23 cellular contexts compared by ENCODE assay signal in the genomic region with DNA sequence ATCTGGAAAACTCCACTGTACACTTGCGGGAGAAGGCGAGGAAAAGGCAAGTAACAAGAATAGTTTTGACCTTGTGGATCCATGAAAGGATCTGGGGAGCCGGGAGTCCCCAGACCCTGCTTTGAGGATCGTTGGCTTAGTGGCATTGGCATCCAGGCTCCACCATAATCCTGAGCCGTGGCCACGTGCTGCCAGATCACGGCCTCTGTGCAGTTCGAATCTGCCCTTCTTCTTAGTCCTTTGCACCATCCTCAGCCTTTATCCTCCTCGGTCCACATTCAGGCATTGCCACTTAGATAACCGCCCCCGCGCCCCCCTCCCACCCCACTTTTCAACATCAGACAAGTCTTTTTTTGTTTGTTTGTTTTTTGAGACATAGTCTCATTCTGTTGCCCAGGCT.
"Had no signal": no experiment of that assay in that cellular context is flagged by ENCODE, and none has a peak within 500 bp of the region (broad histone marks: within the 10 kb centered on the region; RNA-seq: fewer than 3 reads in every experiment).

No MANE protein-coding gene starts in this region.

- H3K27me3 Mint-ChIP-seq: activated B cell treated with CpG ODN at 0.5 μM for 24 hours; activated CD4-positive, alpha-beta T cell treated with anti-CD3 and anti-CD28 coated beads, Interleukin-2, amount 10 ng/mL, durations not matched to agents 24 days and 14 days; activated CD8-positive, alpha-beta memory T cell treated with anti-CD3 and anti-CD28 coated beads, Interleukin-2, amount 10 ng/mL, durations not matched to agents 7 days and 5 days; activated naive CD4-positive, alpha-beta T cell treated with anti-CD3 and anti-CD28 coated beads, Interleukin-2, amount 50 U/mL, for 24 hours; activated T-cell treated with anti-CD3 and anti-CD28 coated beads, Interleukin-2, amount 50 U/mL, for 24 hours; central memory CD8-positive, alpha-beta T cell; T-helper 17 cell had no signal

- H3K36me3 Mint-ChIP-seq: activated CD8-positive, alpha-beta memory T cell treated with anti-CD3 and anti-CD28 coated beads, Interleukin-2, amount 10 ng/mL, durations not matched to agents 7 days and 5 days had no signal

- H3K4me2 ChIP-seq: PC-9 had no signal

- H3K4me1 Mint-ChIP-seq: activated B cell treated with CpG ODN at 0.5 μM for 24 hours; activated CD4-positive, alpha-beta T cell treated with anti-CD3 and anti-CD28 coated beads, Interleukin-2, amount 10 ng/mL, durations not matched to agents 24 days and 14 days; activated CD8-positive, alpha-beta memory T cell treated with anti-CD3 and anti-CD28 coated beads, Interleukin-2, amount 10 ng/mL, durations not matched to agents 7 days and 5 days had no signal

- H3K9me3 ChIP-seq: breast epithelium had no signal

- H3K4me1 ChIP-seq: breast epithelium had no signal

- H3K4me3 Mint-ChIP-seq: activated B cell treated with CpG ODN at 0.5 μM for 24 hours; activated CD4-positive, alpha-beta T cell treated with anti-CD3 and anti-CD28 coated beads, Interleukin-2, amount 10 ng/mL, durations not matched to agents 24 days and 14 days; activated CD8-positive, alpha-beta memory T cell treated with anti-CD3 and anti-CD28 coated beads, Interleukin-2, amount 10 ng/mL, durations not matched to agents 7 days and 5 days; activated naive CD4-positive, alpha-beta T cell treated with anti-CD3 and anti-CD28 coated beads, Interleukin-2, amount 50 U/mL, for 24 hours; activated T-cell treated with anti-CD3 and anti-CD28 coated beads, Interleukin-2, amount 50 U/mL, for 24 hours; activated T-helper 1 cell treated with anti-CD3 and anti-CD28 coated beads, Interleukin-12 subunit alpha, Interleukin-12 subunit beta, Interleukin-2, Interleukin-4 antibody, amounts not matched to agents 30 ng/mL and 10 ng/mL and 1 ng/mL, durations not matched to agents 14 hours and 24 hours and 36 hours; central memory CD8-positive, alpha-beta T cell; T-helper 17 cell had no signal

- ATAC-seq: activated CD8-positive, alpha-beta memory T cell treated with anti-CD3 and anti-CD28 coated beads, Interleukin-2, amount 10 ng/mL, durations not matched to agents 7 days and 5 days; T-helper 17 cell had no signal

- DNase-seq: activated B cell treated with CpG ODN at 0.5 μM for 24 hours; activated CD4-positive, alpha-beta T cell treated with anti-CD3 and anti-CD28 coated beads for 1 hour; activated CD4-positive, alpha-beta T cell treated with anti-CD3 and anti-CD28 coated beads, Interleukin-2, amount 10 ng/mL, durations not matched to agents 24 days and 14 days; activated CD4-positive, alpha-beta T cell treated with anti-CD3 and anti-CD28 coated beads, Interleukin-2, amount 50 U/mL, for 48 hours; activated CD8-positive, alpha-beta memory T cell treated with anti-CD3 and anti-CD28 coated beads, Interleukin-2, amount 10 ng/mL, durations not matched to agents 7 days and 5 days; activated effector memory CD4-positive, alpha-beta T cell treated with Interleukin-2 at 50 U/mL for 16 hours; activated naive CD4-positive, alpha-beta T cell; activated T-cell treated with anti-CD3 and anti-CD28 coated beads, Interleukin-2, amount 50 U/mL, for 24 hours; MM.1S; NCI-H1105 treated with DMSO at 0.1 percent for 48 hours; NCI-H1436 treated with DMSO at 0.1 percent for 48 hours; NCI-H187; NCI-H2081; NCI-H446; NCI-H524; PC-9; SIG-M5; T-helper 17 cell; T-helper 9 cell had no signal

- H3K27ac ChIP-seq: breast epithelium, PC-9 had no signal

- H3K27me3 ChIP-seq: breast epithelium had no signal

- H3K9me3 Mint-ChIP-seq: activated B cell treated with CpG ODN at 0.5 μM for 24 hours; activated CD4-positive, alpha-beta T cell treated with anti-CD3 and anti-CD28 coated beads, Interleukin-2, amount 10 ng/mL, durations not matched to agents 24 days and 14 days; activated naive CD4-positive, alpha-beta T cell treated with anti-CD3 and anti-CD28 coated beads, Interleukin-2, amount 50 U/mL, for 24 hours; activated T-cell treated with anti-CD3 and anti-CD28 coated beads, Interleukin-2, amount 50 U/mL, for 24 hours; activated T-helper 1 cell treated with anti-CD3 and anti-CD28 coated beads, Interleukin-12 subunit alpha, Interleukin-12 subunit beta, Interleukin-2, Interleukin-4 antibody, amounts not matched to agents 30 ng/mL and 10 ng/mL and 1 ng/mL, durations not matched to agents 14 hours and 24 hours and 36 hours; central memory CD8-positive, alpha-beta T cell had no signal

- H2AFZ ChIP-seq: PC-9 had no signal

- H3K36me3 ChIP-seq: breast epithelium had no signal

- H3K27ac Mint-ChIP-seq: activated B cell treated with CpG ODN at 0.5 μM for 24 hours; activated CD4-positive, alpha-beta T cell treated with anti-CD3 and anti-CD28 coated beads, Interleukin-2, amount 10 ng/mL, durations not matched to agents 24 days and 14 days; activated CD8-positive, alpha-beta memory T cell treated with anti-CD3 and anti-CD28 coated beads, Interleukin-2, amount 10 ng/mL, durations not matched to agents 7 days and 5 days; activated naive CD4-positive, alpha-beta T cell treated with anti-CD3 and anti-CD28 coated beads, Interleukin-2, amount 50 U/mL, for 24 hours; activated T-cell treated with anti-CD3 and anti-CD28 coated beads, Interleukin-2, amount 50 U/mL, for 24 hours; activated T-helper 1 cell treated with anti-CD3 and anti-CD28 coated beads, Interleukin-12 subunit alpha, Interleukin-12 subunit beta, Interleukin-2, Interleukin-4 antibody, amounts not matched to agents 30 ng/mL and 10 ng/mL and 1 ng/mL, durations not matched to agents 14 hours and 24 hours and 36 hours; T-helper 17 cell had no signal

- H3K4me3 ChIP-seq: breast epithelium, PC-9 had no signal
